10 cellular contexts compared by ENCODE assay signal in the genomic region with DNA sequence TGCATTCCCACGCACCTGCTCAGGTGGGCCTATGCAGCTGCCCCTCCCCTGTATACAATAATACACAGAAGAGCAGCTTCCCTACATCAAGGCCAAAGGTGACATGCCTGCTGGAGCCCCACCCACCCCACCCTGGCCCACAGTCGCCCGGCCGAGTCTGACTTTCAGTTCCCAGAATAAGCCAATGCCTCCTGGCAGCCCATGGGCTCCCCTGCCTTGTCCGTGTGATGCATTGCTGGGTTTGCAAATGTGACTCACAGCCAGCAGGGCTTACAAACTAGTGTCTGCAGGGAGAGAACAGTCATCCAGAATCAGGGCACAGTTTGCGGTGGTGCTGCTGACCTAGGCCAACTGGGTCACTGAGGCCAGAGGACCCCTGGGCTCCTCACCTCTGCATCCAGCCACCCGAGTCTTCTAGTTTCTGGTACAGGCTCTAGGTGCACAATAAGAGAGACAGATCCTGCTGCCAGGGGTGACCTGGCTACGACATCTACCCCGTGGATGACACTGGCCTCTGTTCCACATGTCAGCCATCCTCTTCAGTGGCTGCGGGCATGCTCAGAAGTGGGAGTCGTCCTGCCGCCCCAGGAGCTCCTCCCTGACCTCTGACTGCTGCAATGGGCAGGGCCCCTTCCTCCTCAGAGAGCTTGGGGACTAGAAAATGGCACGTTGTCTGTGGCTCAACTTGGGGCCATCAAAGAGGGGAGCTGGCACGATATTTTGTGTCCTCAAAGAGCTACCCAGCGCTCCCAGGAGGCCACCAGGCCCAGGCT.
DNase-seq lines count a peak whose midpoint lies in the region; ATAC-seq and TF ChIP-seq lines count a peak whose summit lies in the region.
"Had no signal": no experiment of that assay in that cellular context is flagged by ENCODE, and none has a peak within 500 bp of the region (broad histone marks: within the 10 kb centered on the region; RNA-seq: fewer than 3 reads in every experiment).

No MANE protein-coding gene starts in this region.

- no peak for TF ChIP-seq CTCF in astrocyte of the cerebellum (IDR thresholded peaks at IDR 0.05; ENCODE audit: low read depth, low read length, missing control alignments)
- TF ChIP-seq CTCF in hepatocyte (IDR thresholded peaks at IDR 0.05; ENCODE audit: poor library complexity): no peak

- ATAC-seq in HG02852 (IDR thresholded peaks at IDR 0.05; ENCODE audit: unreplicated experiment) (peak; percentile 45), HG03571 (IDR thresholded peaks at IDR 0.05; ENCODE audit: unreplicated experiment) (no peak), HG02970 (IDR thresholded peaks at IDR 0.05; ENCODE audit: low FRiP score, unreplicated experiment) (no peak)

- H3K9me3 ChIP-seq in Karpas-422 (ENCODE audit: low read length) (no peaks in the 10 kb centered on the region), hepatocyte (ENCODE audit: low read depth) (no peaks in the 10 kb centered on the region)

- no peak overlapping the region for H3K4me3 ChIP-seq in astrocyte of the cerebellum (ENCODE audit: low read depth, low read length)
- no peak overlapping the region for H3K4me3 ChIP-seq in Karpas-422 (ENCODE audit: low read length)
- H3K4me3 ChIP-seq in hepatocyte: no peak overlapping the region

- WGBS in hepatocyte (ENCODE audit: low lambda C conversion rate, missing lambda C conversion rate): 95% methylated on average over 14 of the region's 15 CpGs

- H3K79me2 ChIP-seq in Karpas-422 (ENCODE audit: low read length): no peaks in the 10 kb centered on the region
- H3K79me2 ChIP-seq in hepatocyte: peaks cover 19% of the 10 kb centered on the region

- H4K20me1 ChIP-seq in Karpas-422 (ENCODE audit: insufficient read depth, low read depth, low read length) (peaks cover 28% of the 10 kb centered on the region; the same call in 1 of the 2 replicates), hepatocyte (ENCODE audit: insufficient read depth, poor library complexity, severe bottlenecking) (peaks cover 22% of the 10 kb centered on the region)

- H3K4me2 ChIP-seq in Karpas-422 (ENCODE audit: low read depth, low read length, poor library complexity, severe bottlenecking) (no peak overlapping the region), hepatocyte (no peak overlapping the region)

- H3K27me3 ChIP-seq in layer of hippocampus (ENCODE audit: control insufficient read depth, insufficient read depth, low read length): no peaks in the 10 kb centered on the region
- no peaks in the 10 kb centered on the region for H3K27me3 ChIP-seq in Karpas-422 (ENCODE audit: low read length)
- H3K27me3 ChIP-seq in hepatocyte: no peaks in the 10 kb centered on the region

- in situ Hi-C loops in astrocyte of the cerebellum (cut with HindIII; ENCODE audit: low sequenced_read_pairs): no loop called here

- no peaks in the 10 kb centered on the region for H3K4me1 ChIP-seq in Karpas-422 (ENCODE audit: low read length)
- H3K4me1 ChIP-seq in hepatocyte (ENCODE audit: insufficient read depth): peaks cover 16% of the 10 kb centered on the region

- H3K36me3 ChIP-seq in Karpas-422 (ENCODE audit: insufficient read depth, low read length): no peaks in the 10 kb centered on the region
- no peaks in the 10 kb centered on the region for H3K36me3 ChIP-seq in hepatocyte (replicated peaks; ENCODE audit: insufficient read depth, low read depth)

- no peak overlapping the region for H2AFZ ChIP-seq in Karpas-422 (ENCODE audit: low read length)
- no peak overlapping the region for H2AFZ ChIP-seq in hepatocyte

- H3K9ac ChIP-seq in Karpas-422 (ENCODE audit: low read length): no peak overlapping the region

- peak; percentile 63 for DNase-seq in A172 (ENCODE audit: low spot score)
- peak; percentile 53 for DNase-seq in astrocyte of the cerebellum (ENCODE audit: low read depth)
- DNase-seq in Karpas-422: no peak
- no peak for DNase-seq in hepatocyte (ENCODE audit: low spot score)
- DNase-seq: CD4-positive, CD25-positive, alpha-beta regulatory T cell; Kasumi-1 had no signal

- H3K9me2 ChIP-seq in Karpas-422 (replicated peaks; ENCODE audit: insufficient read depth, low read length) (no peaks in the 10 kb centered on the region), hepatocyte (replicated peaks; ENCODE audit: insufficient read depth) (no peaks in the 10 kb centered on the region)

- H3K27ac ChIP-seq in layer of hippocampus (ENCODE audit: low read depth, low read length) (peak overlapping the region; percentile 83), Karpas-422 (ENCODE audit: low read length) (no peak overlapping the region), hepatocyte (no peak overlapping the region)

Comparison
In these comparisons a context has a peak if more than half of its experiments do, and no peak if none do; other contexts are left out.
1. DNase-seq: peak in A172 (single experiment) and astrocyte of the cerebellum (single experiment); none in Karpas-422 (single experiment) and hepatocyte (single experiment).